Comparison of ENCODE assay signal across 8 cellular contexts in the genomic region with DNA sequence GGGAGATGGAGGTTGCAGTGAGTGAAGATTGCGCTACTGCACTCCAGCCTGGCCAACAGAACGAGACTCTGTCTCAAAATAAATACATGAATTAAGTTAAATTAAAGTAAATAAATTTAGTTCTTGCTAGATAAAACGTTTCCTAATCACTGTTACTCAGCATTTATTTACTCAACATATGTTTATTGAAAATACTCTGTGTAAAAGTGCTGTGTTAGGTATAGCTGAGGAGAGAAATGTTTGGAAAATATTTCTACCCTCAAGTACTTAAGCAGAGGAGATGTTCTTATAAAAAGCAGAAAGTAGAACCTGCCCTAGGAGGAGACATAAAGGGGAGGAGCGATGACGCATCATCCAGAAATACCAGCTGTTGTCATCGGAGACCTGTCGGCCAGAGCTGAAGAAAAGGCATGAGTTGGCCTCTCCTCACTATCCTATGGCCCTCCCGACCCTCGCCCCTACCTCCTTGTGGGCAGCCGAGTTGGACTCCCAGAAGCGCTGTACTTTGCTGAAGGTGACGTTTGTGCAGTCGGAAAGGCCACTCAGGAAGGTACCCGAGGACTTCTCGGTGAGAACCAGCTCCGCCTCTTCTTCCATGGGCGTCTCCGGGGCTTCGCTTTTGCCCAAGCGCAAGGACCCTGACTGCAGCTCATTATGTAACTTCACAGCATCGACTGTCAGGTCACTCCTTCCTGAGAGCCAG. TPM values are rescaled to one million over a fixed set of nuclear protein-coding genes. Genes with fewer than 3 reads are reported as not detected.
DNase-seq lines count a peak whose midpoint lies in the region; ATAC-seq and TF ChIP-seq lines count a peak whose summit lies in the region.

No MANE protein-coding gene starts in this region.

- no peaks in the 10 kb centered on the region for H3K9me3 Mint-ChIP-seq in activated naive CD8-positive, alpha-beta T cell (ENCODE audit: low read depth)

- peak overlapping the region; percentile 68 to 93 (median 81) for H3K27ac ChIP-seq in BLaER1 treated with 17β-estradiol and CSF1 and Interleukin-3, amounts not matched to agents 10 nM and 100 nM
- H3K27ac ChIP-seq in OCI-LY1 (ENCODE audit: low read depth, low read length, poor library complexity, severe bottlenecking) (peak overlapping the region; percentile 18), right cardiac atrium (ENCODE audit: low read length) (peak overlapping the region; percentile 88)

- ATAC-seq in right cardiac atrium (peak in 1 of 2 donors; percentile 61), GM18520 (IDR thresholded peaks at IDR 0.05; ENCODE audit: unreplicated experiment) (no peak), GM18909 (IDR thresholded peaks at IDR 0.05; ENCODE audit: poor library complexity, unreplicated experiment) (no peak)

- no peaks in the 10 kb centered on the region for H3K79me2 ChIP-seq in OCI-LY1 (ENCODE audit: insufficient read depth, low read length)

- H3K4me1 Mint-ChIP-seq in activated naive CD8-positive, alpha-beta T cell (ENCODE audit: low read depth): peaks cover 17% of the 10 kb centered on the region

- H3K4me3 Mint-ChIP-seq in activated naive CD8-positive, alpha-beta T cell: peak overlapping the region; percentile 93

- DNase-seq in H7 (peak; percentile 57), right cardiac atrium (peak in 2 of 3 donors; percentile 46 to 61), renal cortical epithelial cell (ENCODE audit: low read depth) (peak; percentile 81)

- no peaks in the 10 kb centered on the region for H3F3A ChIP-seq in OCI-LY1 (ENCODE audit: insufficient read depth, low read length)

- H3K36me3 Mint-ChIP-seq in activated naive CD8-positive, alpha-beta T cell: peaks cover 4% of the 10 kb centered on the region

- H3K4me3 ChIP-seq in BLaER1 treated with 17β-estradiol and CSF1 and Interleukin-3, amounts not matched to agents 10 nM and 100 nM: peak overlapping the region; percentile 79 to 100 (median 84)
- H3K4me3 ChIP-seq in H7 (ENCODE audit: insufficient read depth, low read depth, low read length) (peak overlapping the region; percentile 44), OCI-LY1 (ENCODE audit: low read depth, low read length, poor library complexity, severe bottlenecking) (peak overlapping the region; percentile 80), right cardiac atrium (ENCODE audit: low read length) (peak overlapping the region; percentile 80)

- peaks cover 15 to 67% (median 27%) of the 10 kb centered on the region in 10 experiments for H3K4me1 ChIP-seq in BLaER1 treated with 17β-estradiol and CSF1 and Interleukin-3, amounts not matched to agents 10 nM and 100 nM
- H3K4me1 ChIP-seq in OCI-LY1 (ENCODE audit: insufficient read depth, low read length, severe bottlenecking): peaks cover 15% of the 10 kb centered on the region
- H3K4me1 ChIP-seq in right cardiac atrium (ENCODE audit: control insufficient read depth, insufficient read depth, low read length): peaks cover 5% of the 10 kb centered on the region

- no peaks in the 10 kb centered on the region for H3K9me2 ChIP-seq in OCI-LY1 (ENCODE audit: low read depth, low read length)

- H3K36me3 ChIP-seq in BLaER1 treated with 17β-estradiol and CSF1 and Interleukin-3, amounts not matched to agents 10 nM and 100 nM: peaks cover 27 to 48% (median 45%) of the 10 kb centered on the region in 11 experiments
- H3K36me3 ChIP-seq in H7 (replicated peaks; ENCODE audit: control insufficient read depth, insufficient read depth, low read length) (peaks cover 8% of the 10 kb centered on the region), OCI-LY1 (ENCODE audit: insufficient read depth, low read length) (peaks cover 7% of the 10 kb centered on the region; the same call in 1 of the 2 replicates)

- H3K27me3 ChIP-seq in BLaER1 treated with 17β-estradiol and CSF1 and Interleukin-3, amounts not matched to agents 10 nM and 100 nM: no peaks in the 10 kb centered on the region
- H3K27me3 ChIP-seq in H7 (ENCODE audit: control insufficient read depth, insufficient read depth, low read length): no peaks in the 10 kb centered on the region
- H3K27me3 ChIP-seq in OCI-LY1 (ENCODE audit: insufficient read depth, low read length): no peaks in the 10 kb centered on the region
- H3K27me3 ChIP-seq in right cardiac atrium (ENCODE audit: control insufficient read depth, insufficient read depth): no peaks in the 10 kb centered on the region

- peak overlapping the region; percentile 88 for H3K27ac Mint-ChIP-seq in activated naive CD8-positive, alpha-beta T cell

- peak overlapping the region; percentile 77 to 98 (median 91) for H3K4me2 ChIP-seq in BLaER1 treated with 17β-estradiol and CSF1 and Interleukin-3, amounts not matched to agents 10 nM and 100 nM
- H3K4me2 ChIP-seq in OCI-LY1 (ENCODE audit: low read length): peak overlapping the region; percentile 94

- H4K20me1 ChIP-seq in BLaER1 treated with 17β-estradiol and CSF1 and Interleukin-3, amounts not matched to agents 10 nM and 100 nM: peaks cover 0 to 49% (median 7%) of the 10 kb centered on the region in 11 experiments; a peak in 10 of 22 replicates
- no peaks in the 10 kb centered on the region for H4K20me1 ChIP-seq in OCI-LY1 (ENCODE audit: insufficient read depth, low read length)

- no peaks in the 10 kb centered on the region for H3K27me3 Mint-ChIP-seq in activated naive CD8-positive, alpha-beta T cell

- no peak for TF ChIP-seq CTCF in OCI-LY1 (IDR thresholded peaks at IDR 0.05; ENCODE audit: low read length)

- H2AFZ ChIP-seq in OCI-LY1 (ENCODE audit: low read length): no peak overlapping the region

- peak overlapping the region; percentile 76 to 93 (median 89) for H3K9ac ChIP-seq in BLaER1 treated with 17β-estradiol and CSF1 and Interleukin-3, amounts not matched to agents 10 nM and 100 nM
- peak overlapping the region; percentile 69 for H3K9ac ChIP-seq in OCI-LY1 (ENCODE audit: low read length)

- 23% methylated on average over 21 of the region's 21 CpGs for WGBS in right cardiac atrium

- intact Hi-C loops in right cardiac atrium (cut with DNase I): loop anchor here in 1 of 4 donors (10.0 kb wide), 1 partner anchor 215 kb away; no protein-coding TSS in a partner anchor

- H3K9me3 ChIP-seq in BLaER1 treated with 17β-estradiol and CSF1 and Interleukin-3, amounts not matched to agents 10 nM and 100 nM (replicated peaks in 1 of 11): no peaks in the 10 kb centered on the region
- no peaks in the 10 kb centered on the region for H3K9me3 ChIP-seq in OCI-LY1 (ENCODE audit: low read length)
- H3K9me3 ChIP-seq in right cardiac atrium (ENCODE audit: control insufficient read depth, low read length): no peaks in the 10 kb centered on the region

RNA-seq across cellular contexts. Expression of gene RRP12, which starts 1.1 kb away (rescaled TPM):
- total RNA-seq in H7 (2014; rRNA removed; shearing (Covaris generic)): 41.7 and 47.4 TPM in 2 replicates
- total RNA-seq in right cardiac atrium: 10 to 100 TPM; 10.8 to 21.2 (median 14.2) TPM
- 18.4 TPM for polyA plus RNA-seq in right cardiac atrium
- total RNA-seq in renal cortical epithelial cell: 22.6 and 29.2 TPM in 2 replicates

RNA-seq across cellular contexts. Expression of gene PGAM1, which starts 26.0 kb away (rescaled TPM):
- 1,178 and 1,380 TPM in 2 replicates for total RNA-seq in H7 (2014; rRNA removed; shearing (Covaris generic))
- 100 to 1,000 TPM; 245 to 330 (median 314) TPM for total RNA-seq in right cardiac atrium
- 204 TPM for polyA plus RNA-seq in right cardiac atrium
- total RNA-seq in renal cortical epithelial cell: 433 and 552 TPM in 2 replicates

RNA-seq across cellular contexts. Expression of gene EXOSC1, which starts 45.8 kb away (rescaled TPM):
- 71.8 and 84.5 TPM in 2 replicates for total RNA-seq in H7 (2014; rRNA removed; shearing (Covaris generic))
- total RNA-seq in right cardiac atrium (10 to 100 TPM; 19.8 to 22.1 (median 21.1) TPM), renal cortical epithelial cell (26.5 and 35.3 TPM in 2 replicates)
- 35.2 TPM for polyA plus RNA-seq in right cardiac atrium

RNA-seq across cellular contexts. Expression of gene ZDHHC16, which starts 46.0 kb away (rescaled TPM):
- 36.0 and 47.6 TPM in 2 replicates for total RNA-seq in H7 (2014; rRNA removed; shearing (Covaris generic))
- total RNA-seq in right cardiac atrium (10 to 100 TPM; 18.9 to 28.6 (median 23.8) TPM), renal cortical epithelial cell (30.2 and 39.2 TPM in 2 replicates)
- polyA plus RNA-seq in right cardiac atrium: 23.4 TPM

Comparison
In these comparisons a context has a peak if more than half of its experiments do, and no peak if none do; other contexts are left out.
1. H3K27ac ChIP-seq: peak in every context shown above with its lines; median percentile 88 in right cardiac atrium; 81 in BLaER1 treated with 17β-estradiol and CSF1 and Interleukin-3, amounts not matched to agents 10 nM and 100 nM; 18 in OCI-LY1.